Comparison of ENCODE assay signal across 8 cellular contexts in the genomic region with DNA sequence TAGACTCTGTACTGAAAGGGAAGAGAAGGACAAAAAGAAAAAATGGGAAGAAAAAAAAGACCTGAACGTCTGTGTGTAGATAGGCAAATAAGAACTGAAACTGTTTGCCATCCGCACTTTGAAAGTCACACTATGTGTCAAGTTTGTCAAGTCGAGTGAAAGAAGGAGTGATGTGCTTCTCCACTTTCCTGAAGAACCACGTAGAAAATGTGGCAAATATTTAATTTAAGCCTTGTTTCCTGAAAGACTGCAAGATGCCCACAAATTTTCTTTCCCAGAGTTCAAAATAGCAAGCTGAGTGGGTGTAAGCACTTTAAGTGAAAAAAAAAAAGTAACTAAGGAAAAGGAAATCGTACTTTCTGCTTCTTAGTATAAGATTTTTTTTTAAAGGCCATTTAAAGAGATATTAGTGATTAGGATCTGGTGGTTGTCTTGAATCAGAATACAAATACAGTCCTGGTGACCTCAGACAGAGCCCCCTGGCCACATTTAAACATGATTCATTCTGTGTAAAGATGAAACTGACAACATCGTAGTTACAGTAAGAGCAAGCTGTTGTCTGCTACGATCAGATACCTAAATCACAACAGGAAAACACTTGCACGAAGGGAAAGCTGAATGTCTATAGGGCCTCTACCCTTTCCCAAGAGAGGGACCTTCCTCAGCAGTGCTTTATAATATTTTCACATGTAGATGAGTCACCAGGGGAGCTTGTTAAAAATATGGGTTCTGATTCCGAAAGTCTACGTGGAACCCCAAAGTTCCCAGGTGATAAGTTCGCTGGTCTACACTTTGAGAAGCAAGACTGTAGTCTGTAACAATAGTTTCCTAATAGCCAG.
DNase-seq lines count a peak whose midpoint lies in the region; ATAC-seq and TF ChIP-seq lines count a peak whose summit lies in the region.

No MANE protein-coding gene starts in this region.

- H3K27me3 ChIP-seq in duodenal mucosa (ENCODE audit: control insufficient read depth in 1 of 2, insufficient read depth in 2 of 2, low read length in 2 of 2) = no peaks in the 10 kb centered on the region

- CTCF ChIA-PET in HEK293T (lab: Yijun Ruan, JAX) = interaction anchor here (0.6 to 0.7 kb wide), 2 partner anchors 25 to 40 kb away, joined by 3 read pairs; no protein-coding TSS in a partner anchor

- peak overlapping the region; percentile 40 to 63 for H3K9ac ChIP-seq in duodenal mucosa (ENCODE audit: low read depth in 1 of 2, low read length in 2 of 2)

- H3K27ac ChIP-seq in duodenal mucosa (ENCODE audit: low read depth, low read length) = peak overlapping the region; percentile 37

- no peaks in the 10 kb centered on the region for H3K9me3 ChIP-seq in duodenal mucosa (ENCODE audit: control insufficient read depth in 1 of 2, low read length in 2 of 2)

- H3K4me1 ChIP-seq in duodenal mucosa (ENCODE audit: control insufficient read depth in 1 of 2, insufficient read depth in 2 of 2, low read length in 2 of 2) = peaks cover 61 to 79% of the 10 kb centered on the region in 2 donors

- DNase-seq in activated CD8-positive, alpha-beta memory T cell treated with anti-CD3 and anti-CD28 coated beads, Interleukin-2, amount 50 U/mL, for 4 hours = peak; percentile 47
- no peak for DNase-seq in activated CD8-positive, alpha-beta memory T cell treated with anti-CD3 and anti-CD28 coated beads, Interleukin-2, amount 50 U/mL, for 48 hours
- DNase-seq in RPMI7951 (ENCODE audit: low read depth) (peak; percentile 81), germinal center (ENCODE audit: low spot score) (no peak), HEK293T (ENCODE audit: extremely low spot score) (no peak)
- DNase-seq in stimulated activated naive CD4-positive, alpha-beta T cell (lab: John Stamatoyannopoulos, UW) = peak in 4 of 6 experiments; percentile 36 to 52 (median 42)

- ATAC-seq in HG02759 (IDR thresholded peaks at IDR 0.05; ENCODE audit: unreplicated experiment) = peak; percentile 67

- H3K4me3 ChIP-seq in duodenal mucosa (ENCODE audit: low read depth in 1 of 2, low read length in 2 of 2) = peak overlapping the region; percentile 40 to 48

- H3K36me3 ChIP-seq in duodenal mucosa (ENCODE audit: control insufficient read depth in 1 of 2, insufficient read depth in 2 of 2, low read length in 2 of 2) = no peaks in the 10 kb centered on the region

- POLR2A ChIA-PET in HEK293T (lab: Yijun Ruan, JAX) = no interaction called here

TF ChIP-seq in HEK293T, 16 proteins besides CTCF, POLR2A, EP300 and RAD21:
- TF ChIP-seq SP1 (IDR thresholded peaks at IDR 0.05) = no peak
- TF ChIP-seq NFRKB (IDR thresholded peaks at IDR 0.05) = no peak
- TF ChIP-seq FOXA1 (IDR thresholded peaks at IDR 0.05) = no peak
- no peak for TF ChIP-seq LEF1 (IDR thresholded peaks at IDR 0.05; ENCODE audit: borderline replicate concordance)
- TF ChIP-seq FOXK2 (IDR thresholded peaks at IDR 0.05) = no peak
- no peak for TF ChIP-seq ARNT (IDR thresholded peaks at IDR 0.05)
- TF ChIP-seq, protein P1, sequence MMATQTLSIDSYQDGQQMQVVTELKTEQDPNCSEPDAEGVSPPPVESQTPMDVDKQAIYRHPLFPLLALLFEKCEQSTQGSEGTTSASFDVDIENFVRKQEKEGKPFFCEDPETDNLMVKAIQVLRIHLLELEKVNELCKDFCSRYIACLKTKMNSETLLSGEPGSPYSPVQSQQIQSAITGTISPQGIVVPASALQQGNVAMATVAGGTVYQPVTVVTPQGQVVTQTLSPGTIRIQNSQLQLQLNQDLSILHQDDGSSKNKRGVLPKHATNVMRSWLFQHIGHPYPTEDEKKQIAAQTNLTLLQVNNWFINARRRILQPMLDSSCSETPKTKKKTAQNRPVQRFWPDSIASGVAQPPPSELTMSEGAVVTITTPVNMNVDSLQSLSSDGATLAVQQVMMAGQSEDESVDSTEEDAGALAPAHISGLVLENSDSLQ (IDR thresholded peaks at IDR 0.05) = no peak
- no peak for TF ChIP-seq HDGF (IDR thresholded peaks at IDR 0.05; ENCODE audit: borderline replicate concordance)
- TF ChIP-seq L3MBTL2 (conservative IDR thresholded peaks at IDR 0.05) = no peak
- no peak for TF ChIP-seq ZNF384 (IDR thresholded peaks at IDR 0.05)

Comparison
In these comparisons a context has a peak if more than half of its experiments do, and no peak if none do; other contexts are left out.
1. DNase-seq: peak in activated CD8-positive, alpha-beta memory T cell treated with anti-CD3 and anti-CD28 coated beads, Interleukin-2, amount 50 U/mL, for 4 hours (single experiment), RPMI7951 (single experiment) and stimulated activated naive CD4-positive, alpha-beta T cell (4 of 6); none in activated CD8-positive, alpha-beta memory T cell treated with anti-CD3 and anti-CD28 coated beads, Interleukin-2, amount 50 U/mL, for 48 hours (single experiment), germinal center (single experiment) and HEK293T (single experiment).